In genomic region chr3:66465034-66465433, GRCh38 we compare ENCODE assay signal across 28 cellular contexts.
"Had no signal": no experiment of that assay in that cellular context is flagged by ENCODE, and none has a peak within 500 bp of the region (broad histone marks: within the 10 kb centered on the region; RNA-seq: fewer than 3 reads in every experiment).

No MANE protein-coding gene starts in this region.

- DNase-seq: activated CD4-positive, alpha-beta memory T cell treated with anti-CD3 and anti-CD28 coated beads for 36 hours; activated CD4-positive, alpha-beta T cell treated with anti-CD3 and anti-CD28 coated beads, Interleukin-2, amount 10 ng/mL, durations not matched to agents 24 days and 14 days; activated CD4-positive, CD25-positive, alpha-beta regulatory T cell treated with anti-CD3 and anti-CD28 coated beads, Interleukin-2, amount 50 U/mL, for 72 hours; activated CD8-positive, alpha-beta memory T cell treated with anti-CD3 and anti-CD28 coated beads, Interleukin-2, amount 50 U/mL, for 4 hours; activated effector memory CD4-positive, alpha-beta T cell treated with anti-CD3 and anti-CD28 coated beads, Interleukin-2, amount 50 U/mL, for 16 hours; activated naive CD4-positive, alpha-beta T cell treated with anti-CD3 and anti-CD28 coated beads for 36 hours; activated T-cell treated with anti-CD3 and anti-CD28 coated beads, Interleukin-2, amount 50 U/mL, for 1 hour; amniotic stem cell; endodermal cell; islet precursor cell; midbrain; posterior cingulate gyrus; retina; SK-N-SH; spleen; stimulated activated CD4-positive, alpha-beta T cell treated with anti-CD3 and anti-CD28 coated beads, Interleukin-4, amount 100 ng/mL, for 24 hours; SW 1271; T-helper 17 cell; T1000; thyroid gland; upper lobe of right lung had no signal

- H3K27me3 ChIP-seq: hepatocyte, spleen, thyroid gland, upper lobe of right lung had no signal

- H3K36me3 ChIP-seq: spleen, thyroid gland had no signal

- H3K9me3 Mint-ChIP-seq: activated CD4-positive, alpha-beta memory T cell treated with anti-CD3 and anti-CD28 coated beads for 36 hours; activated T-helper 1 cell treated with anti-CD3 and anti-CD28 coated beads, Interleukin-12 subunit alpha, Interleukin-12 subunit beta, Interleukin-2, Interleukin-4 antibody, amounts not matched to agents 30 ng/mL and 10 ng/mL and 1 ng/mL, durations not matched to agents 14 hours and 24 hours and 36 hours; central memory CD8-positive, alpha-beta T cell; dendritic cell treated with granulocyte-macrophage colony-stimulating factor and Interleukin-4, amounts not matched to agents 40 ng/mL and 50 ng/mL, for 4 days; endodermal cell; natural killer cell treated with Interleukin-12 subunit alpha and Interleukin-12 subunit beta and Interleukin-15 and Interleukin-18, amount 100 ng/mL, for 72 hours; stimulated activated effector memory CD8-positive, alpha-beta T cell treated with anti-CD3 and anti-CD28 coated beads, Interleukin-12 subunit alpha, Interleukin-12 subunit beta, amount 100 ng/mL, for 72 hours had no signal

- H3K4me2 ChIP-seq: hepatocyte, SK-N-SH had no signal

- H3K9ac ChIP-seq: SK-N-SH had no signal

- ATAC-seq: natural killer cell treated with Interleukin-12 subunit alpha and Interleukin-12 subunit beta and Interleukin-15 and Interleukin-18, amount 100 ng/mL, for 72 hours; stimulated activated effector memory CD8-positive, alpha-beta T cell treated with anti-CD3 and anti-CD28 coated beads, Interleukin-12 subunit alpha, Interleukin-12 subunit beta, amount 100 ng/mL, for 72 hours; T-helper 17 cell had no signal

- H3K27ac Mint-ChIP-seq: activated CD4-positive, alpha-beta memory T cell treated with anti-CD3 and anti-CD28 coated beads for 36 hours; activated CD4-positive, alpha-beta T cell treated with anti-CD3 and anti-CD28 coated beads, Interleukin-2, amount 10 ng/mL, durations not matched to agents 24 days and 14 days; activated naive CD4-positive, alpha-beta T cell treated with anti-CD3 and anti-CD28 coated beads for 36 hours; dendritic cell treated with granulocyte-macrophage colony-stimulating factor and Interleukin-4, amounts not matched to agents 40 ng/mL and 50 ng/mL, for 4 days; endodermal cell; stimulated activated naive CD8-positive, alpha-beta T cell treated with anti-CD3 and anti-CD28 coated beads, Interleukin-15, Interleukin-2, amounts not matched to agents 100 ng/mL and 50 ng/mL, for 24 hours had no signal

- H2AFZ ChIP-seq: hepatocyte had no signal

- H3K9me3 ChIP-seq: SK-N-SH, spleen, thyroid gland, upper lobe of right lung had no signal

- H3K4me3 ChIP-seq: hepatocyte, spleen, thyroid gland, upper lobe of right lung had no signal

- H3K36me3 Mint-ChIP-seq: natural killer cell treated with Interleukin-12 subunit alpha and Interleukin-12 subunit beta and Interleukin-15 and Interleukin-18, amount 100 ng/mL, for 72 hours had no signal

- H3K27ac ChIP-seq: hepatocyte, thyroid gland had no signal
